Comparison of ENCODE assay signal across 1 cellular context in genomic region chr13:112587767-112588489, GRCh38.
A peak's percentile ranks its signal among the peaks of the same experiment; 100 is the strongest.
TF ChIP-seq lines count a peak whose summit lies in the region.

Gene TUBGCP3, minus strand, starts transcription at chr13:112588153. Its CDS starts 173 bp downstream, at chr13:112587980.

TF ChIP-seq in HEK293, 187 proteins besides CTCF, POLR2A, EP300 and RAD21 (continued from another document):
- TF ChIP-seq BCL6B (tag by site-specific recombination; IDR thresholded peaks at IDR 0.05) = no peak
- no peak for TF ChIP-seq ZNF138 (tag by site-specific recombination; IDR thresholded peaks at IDR 0.05; ENCODE audit: borderline replicate concordance)
- no peak for TF ChIP-seq ZNF248 (tag by site-specific recombination; IDR thresholded peaks at IDR 0.05)
- no peak; the same call in 1 of the 2 replicates for TF ChIP-seq ZBTB10 (tag by site-specific recombination; IDR thresholded peaks at IDR 0.05)
- TF ChIP-seq ZBTB8A (tag by site-specific recombination; IDR thresholded peaks at IDR 0.05) = peak; percentile 98
- no peak for TF ChIP-seq ZNF521 (tag by site-specific recombination; IDR thresholded peaks at IDR 0.05)
- TF ChIP-seq TRIM28 (IDR thresholded peaks at IDR 0.05; ENCODE audit: borderline replicate concordance, low read length) = no peak
- no peak for TF ChIP-seq ZNF280D (tag by site-specific recombination; IDR thresholded peaks at IDR 0.05)
- no peak for TF ChIP-seq ZBTB21 (tag by site-specific recombination; IDR thresholded peaks at IDR 0.05)
- peak; percentile 17; the same call in 1 of the 2 replicates for TF ChIP-seq KLF17 (tag by site-specific recombination; IDR thresholded peaks at IDR 0.05)
- TF ChIP-seq HOXA7 (CRISPR knock-in tag; IDR thresholded peaks at IDR 0.05; ENCODE audit: borderline replicate concordance) = no peak
- TF ChIP-seq ZNF239 (tag by site-specific recombination; IDR thresholded peaks at IDR 0.05) = no peak
- TF ChIP-seq ZNF140 (tag by site-specific recombination; IDR thresholded peaks at IDR 0.05) = no peak
- TF ChIP-seq ZNF416 (tag by site-specific recombination; IDR thresholded peaks at IDR 0.05) = no peak
- peak; percentile 98 for TF ChIP-seq ZSCAN30 (tag by site-specific recombination; IDR thresholded peaks at IDR 0.05)
- peak; percentile 61 for TF ChIP-seq ZIC2 (tag by site-specific recombination; IDR thresholded peaks at IDR 0.05)
- TF ChIP-seq BCL11B (tag by site-specific recombination; IDR thresholded peaks at IDR 0.05; ENCODE audit: low read depth) = 0 out of 2 replicates have a peak, but pooled peaks have one; percentile 8
- TF ChIP-seq ZNF768 (tag by site-specific recombination; IDR thresholded peaks at IDR 0.05) = no peak
- TF ChIP-seq ZNF76 (tag by site-specific recombination; IDR thresholded peaks at IDR 0.05; ENCODE audit: borderline replicate concordance, low read depth) = peak; percentile 95
- TF ChIP-seq PRDM1 (tag by site-specific recombination; IDR thresholded peaks at IDR 0.05) = no peak
- no peak for TF ChIP-seq ZNF629 (tag by site-specific recombination; IDR thresholded peaks at IDR 0.05)
- peak; percentile 59; the same call in 1 of the 2 replicates for TF ChIP-seq ZNF639 (tag by site-specific recombination; IDR thresholded peaks at IDR 0.05)
- no peak for TF ChIP-seq ZNF544 (tag by site-specific recombination; IDR thresholded peaks at IDR 0.05)
